8 cellular contexts compared by ENCODE assay signal in the genomic region with DNA sequence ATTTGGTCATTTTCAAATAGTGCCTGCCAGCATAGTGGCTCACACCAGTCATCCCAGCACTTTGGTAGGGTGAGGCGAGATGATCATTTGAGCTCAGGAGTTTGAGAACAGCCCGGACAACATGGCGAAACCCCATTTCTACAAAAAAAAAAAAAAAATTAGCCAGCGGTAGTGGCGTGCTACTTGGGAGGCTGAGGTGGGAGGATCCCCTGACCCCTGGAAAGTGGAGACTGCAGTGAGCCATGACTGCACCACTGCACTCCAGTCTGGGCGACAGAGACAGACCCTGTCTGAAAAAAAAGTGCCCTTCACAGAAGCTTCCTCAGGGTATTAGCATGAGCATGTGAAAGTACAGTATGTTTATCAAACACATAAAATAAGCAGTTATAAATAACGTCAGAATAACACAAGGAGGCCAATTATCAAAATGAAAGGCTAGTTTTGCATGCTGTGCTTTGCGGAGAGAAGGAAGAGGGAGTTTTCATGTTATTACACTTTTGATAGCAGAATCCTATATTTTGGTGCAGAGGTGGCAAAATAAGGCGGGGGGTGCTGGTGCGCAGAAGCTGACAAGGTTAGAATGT. TPM values are rescaled to one million over a fixed set of nuclear protein-coding genes. Genes with fewer than 3 reads are reported as not detected.
DNase-seq lines count a peak whose midpoint lies in the region; ATAC-seq and TF ChIP-seq lines count a peak whose summit lies in the region.

No MANE protein-coding gene starts in this region.

- CTCF ChIA-PET in naive thymus-derived CD4-positive, alpha-beta T cell (lab: Charles Lee) = interaction anchor here (0.6 to 0.7 kb wide), 2 partner anchors 187 to 619 kb away, joined by 3 to 5 read pairs; no protein-coding TSS in a partner anchor

- H3K27ac ChIP-seq in C4-2B (peak overlapping the region; percentile 88), MM.1S (ENCODE audit: low read length) (peak overlapping the region; percentile 77)
- H3K27ac ChIP-seq in naive thymus-derived CD4-positive, alpha-beta T cell (ENCODE audit: low read depth, low read length) = peak overlapping the region; percentile 74

- peaks cover 35% of the 10 kb centered on the region for H3K4me1 ChIP-seq in MM.1S (ENCODE audit: low read length)
- H3K4me1 ChIP-seq in naive thymus-derived CD4-positive, alpha-beta T cell (ENCODE audit: control insufficient read depth in 2 of 2, insufficient read depth in 2 of 2, low read length in 2 of 2) = peaks cover 20 to 41% of the 10 kb centered on the region in 2 donors

- H3K9me3 ChIP-seq in MM.1S (replicated peaks; ENCODE audit: insufficient read depth, low read length) = no peaks in the 10 kb centered on the region
- no peaks in the 10 kb centered on the region for H3K9me3 ChIP-seq in naive thymus-derived CD4-positive, alpha-beta T cell (ENCODE audit: control insufficient read depth in 2 of 3, low read length in 3 of 3)

- H3K4me2 ChIP-seq in MM.1S (ENCODE audit: low read depth, low read length) = peak overlapping the region; percentile 92

- H3K4me3 ChIP-seq in MM.1S (ENCODE audit: low read length) (peak overlapping the region; percentile 90), choroid plexus epithelial cell (ENCODE audit: low read depth, low read length) (peak overlapping the region; percentile 59)
- H3K4me3 ChIP-seq in naive thymus-derived CD4-positive, alpha-beta T cell (ENCODE audit: low read length) = peak overlapping the region; percentile 36

- peak overlapping the region; percentile 90 for H2AFZ ChIP-seq in MM.1S (ENCODE audit: low read length)

- H3K79me2 ChIP-seq in MM.1S (ENCODE audit: low read length) = peaks cover 37% of the 10 kb centered on the region

- DNase-seq in MM.1S (peak; percentile 35), choroid plexus epithelial cell (ENCODE audit: low read depth) (no peak), SIG-M5 treated with dmso at 0.1 percent for 504 hours (lab: John Stamatoyannopoulos, UW; ENCODE audit: unreplicated experiment) (no peak), KG1 (lab: John Stamatoyannopoulos, UW) (no peak)
- DNase-seq in naive thymus-derived CD4-positive, alpha-beta T cell = no peak

- peaks cover 0 to 4% (median 0%) of the 10 kb centered on the region in 5 donors for H3K27me3 Mint-ChIP-seq in naive thymus-derived CD4-positive, alpha-beta T cell

- POLR2A ChIA-PET in naive thymus-derived CD4-positive, alpha-beta T cell (lab: Charles Lee) = interaction anchor here (0.6 to 11.3 kb wide), 12 partner anchors 13 to 1934 kb away, joined by 3 to 154 read pairs (median 3); a partner anchor contains a TSS

- H3K4me3 Mint-ChIP-seq in naive thymus-derived CD4-positive, alpha-beta T cell = peak overlapping the region; percentile 90 to 99 (median 94)

- H3K27ac Mint-ChIP-seq in naive thymus-derived CD4-positive, alpha-beta T cell = peak overlapping the region; percentile 93 to 99 (median 96)

- ATAC-seq in naive thymus-derived CD4-positive, alpha-beta T cell = no peak
- no peak for ATAC-seq in HG02798 (IDR thresholded peaks at IDR 0.05; ENCODE audit: poor library complexity, unreplicated experiment)
- ATAC-seq in HG02884 (IDR thresholded peaks at IDR 0.05; ENCODE audit: unreplicated experiment) = no peak

- H3F3A ChIP-seq in MM.1S (ENCODE audit: insufficient read depth, low read length) = peaks cover 26% of the 10 kb centered on the region

- intact Hi-C loops in naive thymus-derived CD4-positive, alpha-beta T cell (cut with micrococcal nuclease) = loop anchor here (1.0 to 10.0 kb wide), 21 partner anchors 14 to 1986 kb away; a partner anchor contains a TSS

- peak overlapping the region; percentile 63 for H3K9ac ChIP-seq in MM.1S (ENCODE audit: low read length)

- no peaks in the 10 kb centered on the region for H3K9me3 Mint-ChIP-seq in naive thymus-derived CD4-positive, alpha-beta T cell

- H3K36me3 Mint-ChIP-seq in naive thymus-derived CD4-positive, alpha-beta T cell = peaks cover 0 to 18% (median 12%) of the 10 kb centered on the region in 5 donors

- no peaks in the 10 kb centered on the region for H3K36me3 ChIP-seq in MM.1S (replicated peaks; ENCODE audit: insufficient read depth, low read length)
- H3K36me3 ChIP-seq in naive thymus-derived CD4-positive, alpha-beta T cell (ENCODE audit: control insufficient read depth in 2 of 3, insufficient read depth in 3 of 3, low read length in 3 of 3) = peaks cover 0 to 21% (median 0%) of the 10 kb centered on the region in 3 experiments

- no peaks in the 10 kb centered on the region for H4K20me1 ChIP-seq in MM.1S (ENCODE audit: insufficient read depth, low read length)

- H3K4me1 Mint-ChIP-seq in naive thymus-derived CD4-positive, alpha-beta T cell = peaks cover 28 to 59% (median 53%) of the 10 kb centered on the region in 7 donors

- no peaks in the 10 kb centered on the region for H3K27me3 ChIP-seq in MM.1S (replicated peaks; ENCODE audit: insufficient read depth, low read length)
- H3K27me3 ChIP-seq in naive thymus-derived CD4-positive, alpha-beta T cell (ENCODE audit: control insufficient read depth in 2 of 2, insufficient read depth in 2 of 2, low read length in 2 of 2) = no peaks in the 10 kb centered on the region

- no peak for TF ChIP-seq CTCF in C4-2B (conservative IDR thresholded peaks at IDR 0.05)
- peak; percentile 7; the same call in 1 of the 2 replicates for TF ChIP-seq CTCF in MM.1S (IDR thresholded peaks at IDR 0.05; ENCODE audit: low read length)
- no peak for TF ChIP-seq CTCF in choroid plexus epithelial cell (conservative IDR thresholded peaks at IDR 0.05; ENCODE audit: low read depth, low read length)

- H3K9me2 ChIP-seq in MM.1S (replicated peaks; ENCODE audit: insufficient read depth, low read length) = no peaks in the 10 kb centered on the region

RNA-seq across cellular contexts. Expression of a gene that starts 0.8 kb away (rescaled TPM):
- total RNA-seq in naive thymus-derived CD4-positive, alpha-beta T cell = 10 to 100 TPM; 15.6 to 50.7 (median 34.5) TPM
- polyA plus RNA-seq in naive thymus-derived CD4-positive, alpha-beta T cell = 10 to 100 TPM; 35.6 to 55.7 TPM

RNA-seq across cellular contexts. Expression of a gene that starts 38.8 kb away (rescaled TPM):
- 10 to 100 TPM; 16.2 to 27.2 (median 19.7) TPM for total RNA-seq in naive thymus-derived CD4-positive, alpha-beta T cell
- polyA plus RNA-seq in naive thymus-derived CD4-positive, alpha-beta T cell = 10 to 100 TPM; 15.5 to 19.4 TPM

Comparison
In these comparisons a context has a peak if more than half of its experiments do, and no peak if none do; other contexts are left out.
1. H3K4me3 ChIP-seq: peak in every context shown above with its lines; median percentile 90 in MM.1S; 59 in choroid plexus epithelial cell; 36 in naive thymus-derived CD4-positive, alpha-beta T cell.